ENCODE assay signal across 9 cellular contexts in the genomic region with DNA sequence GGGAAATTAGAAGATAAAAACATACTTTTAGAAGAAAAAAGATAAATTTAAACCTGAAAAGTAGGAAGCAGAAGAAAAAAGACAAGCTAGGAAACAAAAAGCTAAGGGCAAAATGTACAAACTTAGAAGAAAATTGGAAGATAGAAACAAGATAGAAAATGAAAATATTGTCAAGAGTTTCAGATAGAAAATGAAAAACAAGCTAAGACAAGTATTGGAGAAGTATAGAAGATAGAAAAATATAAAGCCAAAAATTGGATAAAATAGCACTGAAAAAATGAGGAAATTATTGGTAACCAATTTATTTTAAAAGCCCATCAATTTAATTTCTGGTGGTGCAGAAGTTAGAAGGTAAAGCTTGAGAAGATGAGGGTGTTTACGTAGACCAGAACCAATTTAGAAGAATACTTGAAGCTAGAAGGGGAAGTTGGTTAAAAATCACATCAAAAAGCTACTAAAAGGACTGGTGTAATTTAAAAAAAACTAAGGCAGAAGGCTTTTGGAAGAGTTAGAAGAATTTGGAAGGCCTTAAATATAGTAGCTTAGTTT. TPM values are rescaled to one million over a fixed set of nuclear protein-coding genes. Genes with fewer than 3 reads are reported as not detected.
DNase-seq lines count a peak whose midpoint lies in the region; ATAC-seq and TF ChIP-seq lines count a peak whose summit lies in the region.
"Had no signal": no experiment of that assay in that cellular context is flagged by ENCODE, and none has a peak within 500 bp of the region (broad histone marks: within the 10 kb centered on the region; RNA-seq: fewer than 3 reads in every experiment).

No MANE protein-coding gene starts in this region.

- no peak overlapping the region for H3K27ac Mint-ChIP-seq in progenitor cell of endocrine pancreas

- peaks cover 45 to 50% (median 47%) of the 10 kb centered on the region in 11 experiments for H3K36me3 ChIP-seq in BLaER1 treated with 17β-estradiol and CSF1 and Interleukin-3, amounts not matched to agents 10 nM and 100 nM
- H3K36me3 ChIP-seq in MG63 (peaks cover 56% of the 10 kb centered on the region), neutrophil (peaks cover 37% of the 10 kb centered on the region)
- H3K36me3 ChIP-seq in effector memory CD4-positive, alpha-beta T cell (ENCODE audit: control insufficient read depth, insufficient read depth, low read length), result peaks cover 46% of the 10 kb centered on the region

- H4K20me1 ChIP-seq in BLaER1 treated with 17β-estradiol and CSF1 and Interleukin-3, amounts not matched to agents 10 nM and 100 nM, result peaks cover 55 to 58% (median 56%) of the 10 kb centered on the region in 11 experiments

- no peak for DNase-seq in MG63
- no peak for DNase-seq in effector memory CD4-positive, alpha-beta T cell
- no peak for DNase-seq in activated CD4-positive, alpha-beta T cell treated with anti-CD3 and anti-CD28 coated beads, Interleukin-2, amount 50 U/mL, for 1 hour
- no peak for DNase-seq in NCI-H2196 (lab: John Stamatoyannopoulos, UW; ENCODE audit: unreplicated experiment)
- DNase-seq in progenitor cell of endocrine pancreas (ENCODE audit: low spot score, unreplicated experiment), result no peak
- DNase-seq: T1000 had no signal

- H3K36me3 Mint-ChIP-seq in progenitor cell of endocrine pancreas (ENCODE audit: insufficient read depth), result peaks cover 13% of the 10 kb centered on the region

- H3K9me3 ChIP-seq in BLaER1 treated with 17β-estradiol and CSF1 and Interleukin-3, amounts not matched to agents 10 nM and 100 nM (replicated peaks in 1 of 11), result peaks cover 0 to 10% (median 0%) of the 10 kb centered on the region in 11 experiments; a peak in 5 of 22 replicates
- H3K9me3 ChIP-seq in MG63, result no peaks in the 10 kb centered on the region
- H3K9me3 ChIP-seq in effector memory CD4-positive, alpha-beta T cell (ENCODE audit: control insufficient read depth, low read length), result no peaks in the 10 kb centered on the region
- H3K9me3 ChIP-seq in neutrophil, result no peaks in the 10 kb centered on the region

- no peak for TF ChIP-seq CTCF in neutrophil (IDR thresholded peaks at IDR 0.05)
- no peak for TF ChIP-seq CTCF in progenitor cell of endocrine pancreas (IDR thresholded peaks at IDR 0.05; ENCODE audit: unreplicated experiment)

- H3K9ac ChIP-seq in BLaER1 treated with 17β-estradiol and CSF1 and Interleukin-3, amounts not matched to agents 10 nM and 100 nM, result peak overlapping the region; percentile 95 to 100 (median 98)

- no peaks in the 10 kb centered on the region for H3K27me3 Mint-ChIP-seq in progenitor cell of endocrine pancreas

- no peak overlapping the region for H3K4me3 Mint-ChIP-seq in progenitor cell of endocrine pancreas (ENCODE audit: low read depth)

- peak overlapping the region; percentile 94 to 100 (median 100) for H3K27ac ChIP-seq in BLaER1 treated with 17β-estradiol and CSF1 and Interleukin-3, amounts not matched to agents 10 nM and 100 nM
- H3K27ac ChIP-seq in effector memory CD4-positive, alpha-beta T cell (ENCODE audit: insufficient read depth, low read length, poor library complexity, severe bottlenecking), result peak overlapping the region; percentile 98
- H3K27ac ChIP-seq in neutrophil, result peak overlapping the region; percentile 99

- peaks cover 24 to 38% (median 34%) of the 10 kb centered on the region in 10 experiments for H3K4me1 ChIP-seq in BLaER1 treated with 17β-estradiol and CSF1 and Interleukin-3, amounts not matched to agents 10 nM and 100 nM
- peaks cover 21% of the 10 kb centered on the region for H3K4me1 ChIP-seq in effector memory CD4-positive, alpha-beta T cell (ENCODE audit: control insufficient read depth, insufficient read depth, low read length, poor library complexity, severe bottlenecking)
- peaks cover 39 to 45% of the 10 kb centered on the region in 2 experiments for H3K4me1 ChIP-seq in neutrophil (ENCODE audit: control insufficient read depth in 1 of 2, insufficient read depth in 1 of 2, low read depth in 1 of 2, low read length in 1 of 2)

- peaks cover 20% of the 10 kb centered on the region for H3K4me1 Mint-ChIP-seq in progenitor cell of endocrine pancreas (ENCODE audit: low read depth)

- no peaks in the 10 kb centered on the region for H3K27me3 ChIP-seq in BLaER1 treated with 17β-estradiol and CSF1 and Interleukin-3, amounts not matched to agents 10 nM and 100 nM
- H3K27me3 ChIP-seq in MG63, result no peaks in the 10 kb centered on the region
- no peaks in the 10 kb centered on the region for H3K27me3 ChIP-seq in effector memory CD4-positive, alpha-beta T cell (replicated peaks; ENCODE audit: control insufficient read depth, insufficient read depth, low read length, poor library complexity, severe bottlenecking)
- no peaks in the 10 kb centered on the region for H3K27me3 ChIP-seq in neutrophil

- peak overlapping the region; percentile 77 to 94 (median 90) for H3K4me3 ChIP-seq in BLaER1 treated with 17β-estradiol and CSF1 and Interleukin-3, amounts not matched to agents 10 nM and 100 nM
- H3K4me3 ChIP-seq in MG63 (peak overlapping the region; percentile 87), neutrophil (ENCODE audit: low read depth in 1 of 2, low read length in 1 of 2) (peak overlapping the region; percentile 93 to 96)
- H3K4me3 ChIP-seq in effector memory CD4-positive, alpha-beta T cell (ENCODE audit: insufficient read depth, low read depth, low read length, poor library complexity, severe bottlenecking), result peak overlapping the region; percentile 85

- H3K9me3 Mint-ChIP-seq in progenitor cell of endocrine pancreas (ENCODE audit: low read depth), result no peaks in the 10 kb centered on the region

- no peak for ATAC-seq in HG03039 (IDR thresholded peaks at IDR 0.05; ENCODE audit: unreplicated experiment)

- peak overlapping the region; percentile 56 to 98 (median 93); a peak in 20 of 22 replicates for H3K4me2 ChIP-seq in BLaER1 treated with 17β-estradiol and CSF1 and Interleukin-3, amounts not matched to agents 10 nM and 100 nM

RNA-seq across cellular contexts. Expression of gene MALAT1, which starts 0.9 kb away (rescaled TPM):
- total RNA-seq in MG63 (2014; rRNA removed; shearing (Covaris generic); ENCODE audit: low replicate concordance), result 258 and 283 TPM in 2 replicates
- 16,546 and 17,116 TPM in 2 replicates for total RNA-seq in progenitor cell of endocrine pancreas

RNA-seq across cellular contexts. Expression of gene SCYL1, which starts 25.1 kb away (rescaled TPM):
- total RNA-seq in MG63 (2014; rRNA removed; shearing (Covaris generic); ENCODE audit: low replicate concordance), result 50.1 and 56.3 TPM in 2 replicates
- 61.4 and 66.3 TPM in 2 replicates for total RNA-seq in progenitor cell of endocrine pancreas

RNA-seq across cellular contexts. Expression of gene LTBP3, which starts 58.4 kb away (rescaled TPM):
- 109 and 124 TPM in 2 replicates for total RNA-seq in MG63 (2014; rRNA removed; shearing (Covaris generic); ENCODE audit: low replicate concordance)
- total RNA-seq in progenitor cell of endocrine pancreas, result 55.3 and 57.7 TPM in 2 replicates

Comparison
In these comparisons a context has a peak if more than half of its experiments do, and no peak if none do; other contexts are left out.
1. RNA of gene MALAT1, which starts 0.9 kb away (total RNA-seq): 16,546 to 17,116 TPM in progenitor cell of endocrine pancreas; 258 to 283 TPM in MG63; every median in the first group is over 10 times any median in the second.
2. Peak in every context shown above with its lines, with median percentiles within 50 percentile points of each other: H3K27ac ChIP-seq and H3K4me3 ChIP-seq.